In the genomic region with DNA sequence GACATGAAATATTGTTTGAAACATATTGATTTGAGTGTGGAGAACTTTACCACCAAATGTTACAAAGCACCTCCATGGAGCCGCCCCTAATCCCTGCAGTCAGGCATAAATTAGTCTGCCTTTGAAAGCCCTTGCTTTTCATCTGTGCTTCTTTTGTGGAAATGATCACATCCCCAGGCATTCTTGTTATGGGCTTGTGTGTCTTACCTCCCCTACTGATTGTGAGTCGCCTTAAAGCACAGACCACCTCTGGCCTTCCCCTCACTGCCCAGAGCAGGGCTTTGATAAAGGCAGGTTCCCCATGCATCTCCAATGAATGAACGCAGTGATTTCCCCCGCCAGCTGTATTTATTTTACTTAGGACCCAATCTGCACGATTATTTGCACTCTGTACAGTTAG, we compare ENCODE assay signal across 1 cellular context.
TF ChIP-seq lines count a peak whose summit lies in the region.

No MANE protein-coding gene starts in this region.

TF ChIP-seq in H1, 55 proteins besides CTCF, POLR2A, EP300 and RAD21:
- peak; percentile 27; the same call in 1 of the 2 replicates for TF ChIP-seq SP1 (IDR thresholded peaks at IDR 0.05; ENCODE audit: low read depth, low read length)
- no peak for TF ChIP-seq TBP (IDR thresholded peaks at IDR 0.05; ENCODE audit: low read depth, low read length)
- TF ChIP-seq, protein P1, sequence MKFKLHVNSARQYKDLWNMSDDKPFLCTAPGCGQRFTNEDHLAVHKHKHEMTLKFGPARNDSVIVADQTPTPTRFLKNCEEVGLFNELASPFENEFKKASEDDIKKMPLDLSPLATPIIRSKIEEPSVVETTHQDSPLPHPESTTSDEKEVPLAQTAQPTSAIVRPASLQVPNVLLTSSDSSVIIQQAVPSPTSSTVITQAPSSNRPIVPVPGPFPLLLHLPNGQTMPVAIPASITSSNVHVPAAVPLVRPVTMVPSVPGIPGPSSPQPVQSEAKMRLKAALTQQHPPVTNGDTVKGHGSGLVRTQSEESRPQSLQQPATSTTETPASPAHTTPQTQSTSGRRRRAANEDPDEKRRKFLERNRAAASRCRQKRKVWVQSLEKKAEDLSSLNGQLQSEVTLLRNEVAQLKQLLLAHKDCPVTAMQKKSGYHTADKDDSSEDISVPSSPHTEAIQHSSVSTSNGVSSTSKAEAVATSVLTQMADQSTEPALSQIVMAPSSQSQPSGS (IDR thresholded peaks at IDR 0.05; ENCODE audit: low read length): no peak
- TF ChIP-seq, protein P2, sequence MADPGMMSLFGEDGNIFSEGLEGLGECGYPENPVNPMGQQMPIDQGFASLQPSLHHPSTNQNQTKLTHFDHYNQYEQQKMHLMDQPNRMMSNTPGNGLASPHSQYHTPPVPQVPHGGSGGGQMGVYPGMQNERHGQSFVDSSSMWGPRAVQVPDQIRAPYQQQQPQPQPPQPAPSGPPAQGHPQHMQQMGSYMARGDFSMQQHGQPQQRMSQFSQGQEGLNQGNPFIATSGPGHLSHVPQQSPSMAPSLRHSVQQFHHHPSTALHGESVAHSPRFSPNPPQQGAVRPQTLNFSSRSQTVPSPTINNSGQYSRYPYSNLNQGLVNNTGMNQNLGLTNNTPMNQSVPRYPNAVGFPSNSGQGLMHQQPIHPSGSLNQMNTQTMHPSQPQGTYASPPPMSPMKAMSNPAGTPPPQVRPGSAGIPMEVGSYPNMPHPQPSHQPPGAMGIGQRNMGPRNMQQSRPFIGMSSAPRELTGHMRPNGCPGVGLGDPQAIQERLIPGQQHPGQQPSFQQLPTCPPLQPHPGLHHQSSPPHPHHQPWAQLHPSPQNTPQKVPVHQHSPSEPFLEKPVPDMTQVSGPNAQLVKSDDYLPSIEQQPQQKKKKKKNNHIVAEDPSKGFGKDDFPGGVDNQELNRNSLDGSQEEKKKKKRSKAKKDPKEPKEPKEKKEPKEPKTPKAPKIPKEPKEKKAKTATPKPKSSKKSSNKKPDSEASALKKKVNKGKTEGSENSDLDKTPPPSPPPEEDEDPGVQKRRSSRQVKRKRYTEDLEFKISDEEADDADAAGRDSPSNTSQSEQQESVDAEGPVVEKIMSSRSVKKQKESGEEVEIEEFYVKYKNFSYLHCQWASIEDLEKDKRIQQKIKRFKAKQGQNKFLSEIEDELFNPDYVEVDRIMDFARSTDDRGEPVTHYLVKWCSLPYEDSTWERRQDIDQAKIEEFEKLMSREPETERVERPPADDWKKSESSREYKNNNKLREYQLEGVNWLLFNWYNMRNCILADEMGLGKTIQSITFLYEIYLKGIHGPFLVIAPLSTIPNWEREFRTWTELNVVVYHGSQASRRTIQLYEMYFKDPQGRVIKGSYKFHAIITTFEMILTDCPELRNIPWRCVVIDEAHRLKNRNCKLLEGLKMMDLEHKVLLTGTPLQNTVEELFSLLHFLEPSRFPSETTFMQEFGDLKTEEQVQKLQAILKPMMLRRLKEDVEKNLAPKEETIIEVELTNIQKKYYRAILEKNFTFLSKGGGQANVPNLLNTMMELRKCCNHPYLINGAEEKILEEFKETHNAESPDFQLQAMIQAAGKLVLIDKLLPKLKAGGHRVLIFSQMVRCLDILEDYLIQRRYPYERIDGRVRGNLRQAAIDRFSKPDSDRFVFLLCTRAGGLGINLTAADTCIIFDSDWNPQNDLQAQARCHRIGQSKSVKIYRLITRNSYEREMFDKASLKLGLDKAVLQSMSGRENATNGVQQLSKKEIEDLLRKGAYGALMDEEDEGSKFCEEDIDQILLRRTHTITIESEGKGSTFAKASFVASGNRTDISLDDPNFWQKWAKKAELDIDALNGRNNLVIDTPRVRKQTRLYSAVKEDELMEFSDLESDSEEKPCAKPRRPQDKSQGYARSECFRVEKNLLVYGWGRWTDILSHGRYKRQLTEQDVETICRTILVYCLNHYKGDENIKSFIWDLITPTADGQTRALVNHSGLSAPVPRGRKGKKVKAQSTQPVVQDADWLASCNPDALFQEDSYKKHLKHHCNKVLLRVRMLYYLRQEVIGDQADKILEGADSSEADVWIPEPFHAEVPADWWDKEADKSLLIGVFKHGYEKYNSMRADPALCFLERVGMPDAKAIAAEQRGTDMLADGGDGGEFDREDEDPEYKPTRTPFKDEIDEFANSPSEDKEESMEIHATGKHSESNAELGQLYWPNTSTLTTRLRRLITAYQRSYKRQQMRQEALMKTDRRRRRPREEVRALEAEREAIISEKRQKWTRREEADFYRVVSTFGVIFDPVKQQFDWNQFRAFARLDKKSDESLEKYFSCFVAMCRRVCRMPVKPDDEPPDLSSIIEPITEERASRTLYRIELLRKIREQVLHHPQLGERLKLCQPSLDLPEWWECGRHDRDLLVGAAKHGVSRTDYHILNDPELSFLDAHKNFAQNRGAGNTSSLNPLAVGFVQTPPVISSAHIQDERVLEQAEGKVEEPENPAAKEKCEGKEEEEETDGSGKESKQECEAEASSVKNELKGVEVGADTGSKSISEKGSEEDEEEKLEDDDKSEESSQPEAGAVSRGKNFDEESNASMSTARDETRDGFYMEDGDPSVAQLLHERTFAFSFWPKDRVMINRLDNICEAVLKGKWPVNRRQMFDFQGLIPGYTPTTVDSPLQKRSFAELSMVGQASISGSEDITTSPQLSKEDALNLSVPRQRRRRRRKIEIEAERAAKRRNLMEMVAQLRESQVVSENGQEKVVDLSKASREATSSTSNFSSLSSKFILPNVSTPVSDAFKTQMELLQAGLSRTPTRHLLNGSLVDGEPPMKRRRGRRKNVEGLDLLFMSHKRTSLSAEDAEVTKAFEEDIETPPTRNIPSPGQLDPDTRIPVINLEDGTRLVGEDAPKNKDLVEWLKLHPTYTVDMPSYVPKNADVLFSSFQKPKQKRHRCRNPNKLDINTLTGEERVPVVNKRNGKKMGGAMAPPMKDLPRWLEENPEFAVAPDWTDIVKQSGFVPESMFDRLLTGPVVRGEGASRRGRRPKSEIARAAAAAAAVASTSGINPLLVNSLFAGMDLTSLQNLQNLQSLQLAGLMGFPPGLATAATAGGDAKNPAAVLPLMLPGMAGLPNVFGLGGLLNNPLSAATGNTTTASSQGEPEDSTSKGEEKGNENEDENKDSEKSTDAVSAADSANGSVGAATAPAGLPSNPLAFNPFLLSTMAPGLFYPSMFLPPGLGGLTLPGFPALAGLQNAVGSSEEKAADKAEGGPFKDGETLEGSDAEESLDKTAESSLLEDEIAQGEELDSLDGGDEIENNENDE (IDR thresholded peaks at IDR 0.05; ENCODE audit: insufficient replicate concordance, low read length): no peak
- TF ChIP-seq BCL11A (IDR thresholded peaks at IDR 0.05; ENCODE audit: low read depth in 2 of 2, low read length in 2 of 2): no peak
- no peak for TF ChIP-seq MAFK (IDR thresholded peaks at IDR 0.05; ENCODE audit: low read depth, low read length)
- TF ChIP-seq CTBP2 (IDR thresholded peaks at IDR 0.05; ENCODE audit: borderline replicate concordance, insufficient read depth, insufficient read length, low read length): no peak
- no peak for TF ChIP-seq KDM1A (IDR thresholded peaks at IDR 0.05; ENCODE audit: borderline replicate concordance, low read length)
- no peak for TF ChIP-seq SRF (IDR thresholded peaks at IDR 0.05; ENCODE audit: low read depth, low read length)
- TF ChIP-seq RBBP5 (IDR thresholded peaks at IDR 0.05; ENCODE audit: borderline replicate concordance, low read depth, low read length): no peak
- TF ChIP-seq POU5F1 (IDR thresholded peaks at IDR 0.05; ENCODE audit: low read depth, low read length): 0 out of 2 replicates have a peak, but pooled peaks have one; percentile 1
- TF ChIP-seq SIRT6 (IDR thresholded peaks at IDR 0.05; ENCODE audit: low read length): no peak
- TF ChIP-seq KDM4A (IDR thresholded peaks at IDR 0.05; ENCODE audit: low read depth, low read length, severe bottlenecking): no peak
